ENCODE assay signal across 36 cellular contexts in genomic region chr6:25900843-25901242, GRCh38. TPM values are rescaled to one million over a fixed set of nuclear protein-coding genes. Genes with fewer than 3 reads are reported as not detected.
"Had no signal": no experiment of that assay in that cellular context is flagged by ENCODE, and none has a peak within 500 bp of the region (broad histone marks: within the 10 kb centered on the region; RNA-seq: fewer than 3 reads in every experiment).

No MANE protein-coding gene starts in this region.

- H3K36me3 Mint-ChIP-seq: immature natural killer cell; memory B cell; mesothelial cell of epicardium; naive B cell; natural killer cell treated with Interleukin-12 subunit alpha and Interleukin-12 subunit beta and Interleukin-15 and Interleukin-18, amount 100 ng/mL, for 72 hours; stimulated activated effector memory CD8-positive, alpha-beta T cell treated with anti-CD3 and anti-CD28 coated beads, Interleukin-12 subunit alpha, Interleukin-12 subunit beta, amount 100 ng/mL, for 72 hours had no signal

- H3K9me3 Mint-ChIP-seq: immature natural killer cell; memory B cell; mesothelial cell of epicardium; naive B cell; natural killer cell treated with Interleukin-12 subunit alpha and Interleukin-12 subunit beta and Interleukin-15 and Interleukin-18, amount 100 ng/mL, for 72 hours; neural crest cell; stimulated activated effector memory CD8-positive, alpha-beta T cell treated with anti-CD3 and anti-CD28 coated beads, Interleukin-12 subunit alpha, Interleukin-12 subunit beta, amount 100 ng/mL, for 72 hours had no signal

- DNase-seq: dermis blood vessel endothelial cell; effector memory CD4-positive, alpha-beta T cell; erythroblast; esophagus squamous epithelium; foreskin melanocyte; glutamatergic neuron; heart right ventricle; hypothalamus; immature natural killer cell; islet precursor cell; left colon; left ventricle myocardium superior; mucosa of descending colon; naive B cell; pancreas; stimulated activated CD4-positive, alpha-beta T cell treated with anti-CD3 and anti-CD28 coated beads, Interleukin-2, amount 100 ng/mL, for 24 hours; stimulated activated CD4-positive, alpha-beta T cell treated with anti-CD3 and anti-CD28 coated beads, Interleukin-4, amount 100 ng/mL, for 24 hours; stimulated activated naive CD4-positive, alpha-beta T cell treated with Interleukin-2 at 50 U/mL for 16 hours; stomach; thyroid gland; trophoblast cell had no signal

- H3K4me3 ChIP-seq: coronary artery, esophagus squamous epithelium, heart right ventricle, lung, mucosa of descending colon, pancreas, stomach, thyroid gland, vagina had no signal

- H3K27me3 ChIP-seq: neutrophil, pancreas, stomach, thyroid gland, vagina had no signal

- H3K4me1 ChIP-seq: esophagus squamous epithelium, heart right ventricle, stomach, thyroid gland, vagina had no signal

- H3K27ac Mint-ChIP-seq: immature natural killer cell; memory B cell; mesothelial cell of epicardium; natural killer cell treated with Interleukin-12 subunit alpha and Interleukin-12 subunit beta and Interleukin-15 and Interleukin-18, amount 100 ng/mL, for 72 hours; stimulated activated effector memory CD8-positive, alpha-beta T cell treated with anti-CD3 and anti-CD28 coated beads, Interleukin-12 subunit alpha, Interleukin-12 subunit beta, amount 100 ng/mL, for 72 hours had no signal

- H3K27ac ChIP-seq: coronary artery, esophagus squamous epithelium, heart right ventricle, neutrophil, stomach, thyroid gland, vagina had no signal

- H3K36me3 ChIP-seq: esophagus squamous epithelium, heart right ventricle, neutrophil, pancreas, stomach, thyroid gland, vagina had no signal

- H3K4me1 Mint-ChIP-seq: immature natural killer cell; memory B cell; neural crest cell; stimulated activated effector memory CD8-positive, alpha-beta T cell treated with anti-CD3 and anti-CD28 coated beads, Interleukin-12 subunit alpha, Interleukin-12 subunit beta, amount 100 ng/mL, for 72 hours had no signal

- H3K4me3 Mint-ChIP-seq: immature natural killer cell; memory B cell; mesothelial cell of epicardium; naive B cell; natural killer cell treated with Interleukin-12 subunit alpha and Interleukin-12 subunit beta and Interleukin-15 and Interleukin-18, amount 100 ng/mL, for 72 hours; neural crest cell; stimulated activated effector memory CD8-positive, alpha-beta T cell treated with anti-CD3 and anti-CD28 coated beads, Interleukin-12 subunit alpha, Interleukin-12 subunit beta, amount 100 ng/mL, for 72 hours had no signal

- H3K9me3 ChIP-seq: esophagus squamous epithelium, heart right ventricle, mucosa of descending colon, neutrophil, pancreas, stomach, thyroid gland, vagina had no signal

- ATAC-seq: heart right ventricle; left colon; left ventricle myocardium superior; mucosa of descending colon; natural killer cell treated with Interleukin-12 subunit alpha and Interleukin-12 subunit beta and Interleukin-15 and Interleukin-18, amount 100 ng/mL, for 72 hours; sciatic nerve; stimulated activated effector memory CD8-positive, alpha-beta T cell treated with anti-CD3 and anti-CD28 coated beads, Interleukin-12 subunit alpha, Interleukin-12 subunit beta, amount 100 ng/mL, for 72 hours had no signal

RNA-seq across cellular contexts. Expression of gene SLC17A3, which starts 26.8 kb away (rescaled TPM):
- total RNA-seq: esophagus squamous epithelium; heart right ventricle; left colon; left ventricle myocardium superior; lung; mesothelial cell of epicardium; mucosa of descending colon; natural killer cell treated with Interleukin-12 subunit alpha and Interleukin-12 subunit beta and Interleukin-15 and Interleukin-18, amount 100 ng/mL, for 72 hours; neural crest cell; omental fat pad; pancreas; posterior vena cava; sciatic nerve; stomach; subcutaneous adipose tissue; temporal lobe; thyroid gland; ureter; vagina had no signal
- polyA plus RNA-seq: heart right ventricle, immature natural killer cell, lung, stomach had no signal

RNA-seq across cellular contexts. Expression of gene SLC17A2, which starts 29.6 kb away (rescaled TPM):
- total RNA-seq: dermis blood vessel endothelial cell; esophagus squamous epithelium; heart right ventricle; left colon; left ventricle myocardium superior; lung; mesothelial cell of epicardium; mucosa of descending colon; natural killer cell treated with Interleukin-12 subunit alpha and Interleukin-12 subunit beta and Interleukin-15 and Interleukin-18, amount 100 ng/mL, for 72 hours; neural crest cell; omental fat pad; posterior vena cava; sciatic nerve; stomach; subcutaneous adipose tissue; temporal lobe; thyroid gland; ureter; vagina had no signal
- polyA plus RNA-seq: heart right ventricle, immature natural killer cell, lung, stomach had no signal
